9 cellular contexts compared by ENCODE assay signal in the genomic region with DNA sequence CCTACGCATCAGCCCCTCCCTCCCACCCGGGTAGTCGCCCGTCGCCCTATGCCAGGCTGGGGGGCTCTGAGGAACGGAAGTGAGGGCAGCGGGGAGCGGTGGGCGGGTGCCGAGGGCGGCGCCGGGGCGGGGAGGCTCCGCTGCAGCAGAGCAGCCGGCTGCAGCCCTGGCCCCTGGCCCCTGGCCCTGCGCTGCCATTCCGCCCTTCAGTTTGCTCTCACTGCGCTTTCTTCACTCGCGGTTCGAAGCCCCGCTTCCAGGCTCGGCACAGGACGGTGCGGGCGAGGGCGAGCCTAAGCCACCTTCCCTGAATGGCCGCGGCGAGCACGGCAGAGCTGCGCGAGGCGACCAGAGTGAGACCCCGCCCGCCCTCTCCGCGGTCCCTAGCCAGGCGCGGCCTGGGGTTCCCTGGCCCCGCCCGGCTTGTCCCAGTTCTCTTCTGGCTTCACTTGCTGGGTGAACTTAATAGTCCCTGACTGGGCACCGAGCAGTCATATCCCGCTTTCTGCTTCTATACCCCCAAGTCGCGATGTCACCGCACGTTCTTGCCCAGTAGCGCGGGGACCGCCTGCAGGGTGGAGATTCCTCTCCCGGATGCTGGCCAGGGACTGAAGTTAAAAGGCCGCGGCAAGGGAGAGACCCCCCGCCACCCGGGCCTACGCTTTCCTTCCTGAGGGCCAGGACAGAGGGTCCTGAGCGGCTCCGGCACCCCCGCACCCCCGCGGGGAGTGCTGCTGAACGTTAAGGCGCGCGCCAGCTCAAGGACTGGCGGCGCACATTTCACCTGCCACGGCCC. TPM values are rescaled to one million over a fixed set of nuclear protein-coding genes. Genes with fewer than 3 reads are reported as not detected.
DNase-seq lines count a peak whose midpoint lies in the region; FAIRE-seq and TF ChIP-seq lines count a peak whose summit lies in the region.
"Had no signal": no experiment of that assay in that cellular context is flagged by ENCODE, and none has a peak within 500 bp of the region (broad histone marks: within the 10 kb centered on the region; RNA-seq: fewer than 3 reads in every experiment).

No MANE protein-coding gene starts in this region.

- H3K9ac ChIP-seq in Karpas-422 (ENCODE audit: low read length), result peak overlapping the region; percentile 72
- H3K9ac ChIP-seq in iPS-20b (ENCODE audit: low read depth, low read length), result peak overlapping the region; percentile 66; the same call in 1 of the 2 replicates

- H3K36me3 ChIP-seq in Karpas-422 (ENCODE audit: insufficient read depth, low read length), result no peaks in the 10 kb centered on the region
- peaks cover 12% of the 10 kb centered on the region for H3K36me3 ChIP-seq in iPS-20b (ENCODE audit: insufficient read depth, low read depth, low read length)

- 0 out of 2 replicates have a peak, but pooled peaks have one; percentile 23 for TF ChIP-seq POLR2A in H54 (IDR thresholded peaks at IDR 0.05; ENCODE audit: low read depth, low read length)

- H3K27ac ChIP-seq in Karpas-422 (ENCODE audit: low read length), result no peak overlapping the region
- H3K27ac ChIP-seq in angular gyrus (ENCODE audit: low read depth, low read length), result peak overlapping the region; percentile 38
- H3K27ac ChIP-seq in iPS-20b (ENCODE audit: low read length), result no peak overlapping the region

- H3K9me3 ChIP-seq in Karpas-422 (ENCODE audit: low read length), result no peaks in the 10 kb centered on the region
- H3K9me3 ChIP-seq in iPS-20b (ENCODE audit: insufficient read depth, low read depth, low read length), result peaks cover 24% of the 10 kb centered on the region

- no peaks in the 10 kb centered on the region for H3K79me2 ChIP-seq in Karpas-422 (ENCODE audit: low read length)

- H4K20me1 ChIP-seq in Karpas-422 (ENCODE audit: insufficient read depth, low read depth, low read length), result no peaks in the 10 kb centered on the region

- H2AFZ ChIP-seq in Karpas-422 (ENCODE audit: low read length), result peak overlapping the region; percentile 95

- H3K9me2 ChIP-seq in Karpas-422 (replicated peaks; ENCODE audit: insufficient read depth, low read length), result no peaks in the 10 kb centered on the region

- H3K4me1 ChIP-seq in Karpas-422 (ENCODE audit: low read length) (peaks cover 21% of the 10 kb centered on the region), iPS-20b (ENCODE audit: insufficient read depth, low read length) (peaks cover 3% of the 10 kb centered on the region; the same call in 1 of the 2 replicates)

- peak; percentile 68 for DNase-seq in DMS 273 (lab: John Stamatoyannopoulos, UW; ENCODE audit: unreplicated experiment)
- no peak for DNase-seq in DMS 273 treated with DMSO at 0.1 percent for 48 hours (lab: John Stamatoyannopoulos, UW)
- no peak for DNase-seq in H54 (ENCODE audit: insufficient read length, low spot score)
- peak; percentile 54 for DNase-seq in Karpas-422
- peak; percentile 34 for DNase-seq in stimulated activated CD8-positive, alpha-beta memory T cell treated with anti-CD3 and anti-CD28 coated beads, Interleukin-4, amount 100 ng/mL, for 48 hours
- no peak for DNase-seq in AG08396 (ENCODE audit: low spot score)

- H3K27me3 ChIP-seq in Karpas-422 (ENCODE audit: low read length) (no peaks in the 10 kb centered on the region; the same call in 1 of the 2 replicates), iPS-20b (ENCODE audit: insufficient read depth, low read length) (peaks cover 59% of the 10 kb centered on the region)

- peak overlapping the region; percentile 93 for H3K4me3 ChIP-seq in Karpas-422 (ENCODE audit: low read length)
- H3K4me3 ChIP-seq in iPS-20b (ENCODE audit: low read length), result peak overlapping the region; percentile 89

- FAIRE-seq in H54 (lab: Jason Lieb, UNC), result no peak
- FAIRE-seq: A204.1 had no signal

- H3K4me2 ChIP-seq in Karpas-422 (ENCODE audit: low read depth, low read length, poor library complexity, severe bottlenecking), result peak overlapping the region; percentile 92

RNA-seq across cellular contexts. Expression of a gene that starts 0.6 kb away (rescaled TPM):
- total RNA-seq in Karpas-422 (2014; rRNA removed; shearing (Covaris generic); ENCODE audit: low replicate concordance), result 2.5 and 4.1 TPM in 2 replicates

Comparison
In these comparisons a context has a peak if more than half of its experiments do, and no peak if none do; other contexts are left out.
1. DNase-seq: peak in DMS 273 (single experiment), Karpas-422 (single experiment) and stimulated activated CD8-positive, alpha-beta memory T cell treated with anti-CD3 and anti-CD28 coated beads, Interleukin-4, amount 100 ng/mL, for 48 hours (single experiment); none in DMS 273 treated with DMSO at 0.1 percent for 48 hours (single experiment), H54 (single experiment) and AG08396 (single experiment).